Comparison of ENCODE assay signal across 1 cellular context in the genomic region with DNA sequence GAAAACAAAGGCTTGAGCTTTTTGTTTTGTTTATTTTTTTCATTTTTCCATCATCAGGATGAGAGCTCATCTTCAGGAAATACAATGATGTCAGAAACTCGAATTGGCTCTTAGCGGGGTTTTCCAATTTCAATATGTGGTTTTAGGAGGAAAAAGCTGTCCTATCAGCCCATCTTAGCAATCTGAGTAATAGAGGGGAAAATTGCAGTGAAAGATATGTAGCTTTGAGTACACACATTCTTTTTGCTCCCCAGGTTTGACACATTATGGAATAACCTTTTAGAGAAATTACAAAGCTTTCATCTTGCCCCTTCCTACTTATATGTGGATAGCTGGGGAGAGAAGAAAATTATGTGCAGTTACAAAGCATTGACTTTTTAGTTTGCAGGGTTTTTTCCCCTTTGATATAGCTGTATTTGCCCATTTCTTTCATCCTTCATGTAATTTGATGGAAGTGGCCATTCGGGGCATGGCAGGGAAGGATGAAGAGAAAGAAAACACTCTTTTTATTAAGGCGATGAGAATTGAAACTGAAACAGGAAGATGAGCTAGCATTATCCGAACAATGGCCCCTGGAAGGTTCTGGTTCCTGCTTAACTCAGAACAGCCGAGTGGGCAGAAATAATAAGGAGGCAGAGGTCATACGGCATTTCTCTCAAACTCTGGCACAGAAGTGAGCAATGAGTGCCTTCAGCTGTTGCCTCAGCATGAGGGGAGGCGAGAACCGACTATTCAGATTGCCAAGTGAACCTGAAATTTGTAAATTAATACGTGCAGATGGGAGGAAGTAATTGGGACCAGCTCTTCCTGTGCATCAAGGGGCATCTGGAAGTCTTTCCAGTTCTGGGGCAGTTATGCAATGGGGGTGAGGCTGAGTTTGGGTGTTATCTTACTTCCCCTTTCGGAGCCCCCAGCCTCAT.
TF ChIP-seq lines count a peak whose summit lies in the region.

No MANE protein-coding gene starts in this region.

TF ChIP-seq in HepG2, 621 proteins besides CTCF, POLR2A, EP300 and RAD21 (continued from another document):
- TF ChIP-seq, protein P1, sequence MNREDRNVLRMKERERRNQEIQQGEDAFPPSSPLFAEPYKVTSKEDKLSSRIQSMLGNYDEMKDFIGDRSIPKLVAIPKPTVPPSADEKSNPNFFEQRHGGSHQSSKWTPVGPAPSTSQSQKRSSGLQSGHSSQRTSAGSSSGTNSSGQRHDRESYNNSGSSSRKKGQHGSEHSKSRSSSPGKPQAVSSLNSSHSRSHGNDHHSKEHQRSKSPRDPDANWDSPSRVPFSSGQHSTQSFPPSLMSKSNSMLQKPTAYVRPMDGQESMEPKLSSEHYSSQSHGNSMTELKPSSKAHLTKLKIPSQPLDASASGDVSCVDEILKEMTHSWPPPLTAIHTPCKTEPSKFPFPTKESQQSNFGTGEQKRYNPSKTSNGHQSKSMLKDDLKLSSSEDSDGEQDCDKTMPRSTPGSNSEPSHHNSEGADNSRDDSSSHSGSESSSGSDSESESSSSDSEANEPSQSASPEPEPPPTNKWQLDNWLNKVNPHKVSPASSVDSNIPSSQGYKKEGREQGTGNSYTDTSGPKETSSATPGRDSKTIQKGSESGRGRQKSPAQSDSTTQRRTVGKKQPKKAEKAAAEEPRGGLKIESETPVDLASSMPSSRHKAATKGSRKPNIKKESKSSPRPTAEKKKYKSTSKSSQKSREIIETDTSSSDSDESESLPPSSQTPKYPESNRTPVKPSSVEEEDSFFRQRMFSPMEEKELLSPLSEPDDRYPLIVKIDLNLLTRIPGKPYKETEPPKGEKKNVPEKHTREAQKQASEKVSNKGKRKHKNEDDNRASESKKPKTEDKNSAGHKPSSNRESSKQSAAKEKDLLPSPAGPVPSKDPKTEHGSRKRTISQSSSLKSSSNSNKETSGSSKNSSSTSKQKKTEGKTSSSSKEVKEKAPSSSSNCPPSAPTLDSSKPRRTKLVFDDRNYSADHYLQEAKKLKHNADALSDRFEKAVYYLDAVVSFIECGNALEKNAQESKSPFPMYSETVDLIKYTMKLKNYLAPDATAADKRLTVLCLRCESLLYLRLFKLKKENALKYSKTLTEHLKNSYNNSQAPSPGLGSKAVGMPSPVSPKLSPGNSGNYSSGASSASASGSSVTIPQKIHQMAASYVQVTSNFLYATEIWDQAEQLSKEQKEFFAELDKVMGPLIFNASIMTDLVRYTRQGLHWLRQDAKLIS (CRISPR knock-in tag; IDR thresholded peaks at IDR 0.05), result no peak
- TF ChIP-seq NFE2 (CRISPR knock-in tag; IDR thresholded peaks at IDR 0.05) (no peak), REPIN1 (CRISPR knock-in tag; IDR thresholded peaks at IDR 0.05; ENCODE audit: borderline replicate concordance, low read depth) (no peak), SP4 (CRISPR knock-in tag; IDR thresholded peaks at IDR 0.05) (no peak), HDAC1 (CRISPR knock-in tag; IDR thresholded peaks at IDR 0.05) (no peak), ISL2 (CRISPR knock-in tag; IDR thresholded peaks at IDR 0.05) (no peak), KLF9 (CRISPR knock-in tag; IDR thresholded peaks at IDR 0.05; ENCODE audit: low read depth) (no peak), ZNF543 (CRISPR knock-in tag; IDR thresholded peaks at IDR 0.05) (no peak), ZMAT3 (CRISPR knock-in tag; conservative IDR thresholded peaks at IDR 0.05) (no peak), ZNF607 (CRISPR knock-in tag; IDR thresholded peaks at IDR 0.05; ENCODE audit: borderline replicate concordance) (no peak), JUND (CRISPR knock-in tag; IDR thresholded peaks at IDR 0.05) (no peak), EZH2 (conservative IDR thresholded peaks at IDR 0.05; ENCODE audit: low read depth, low read length) (no peak), ZNF615 (CRISPR knock-in tag; IDR thresholded peaks at IDR 0.05; ENCODE audit: borderline replicate concordance) (no peak), ZSCAN20 (CRISPR knock-in tag; IDR thresholded peaks at IDR 0.05; ENCODE audit: borderline replicate concordance) (no peak)
- TF ChIP-seq, protein P2, sequence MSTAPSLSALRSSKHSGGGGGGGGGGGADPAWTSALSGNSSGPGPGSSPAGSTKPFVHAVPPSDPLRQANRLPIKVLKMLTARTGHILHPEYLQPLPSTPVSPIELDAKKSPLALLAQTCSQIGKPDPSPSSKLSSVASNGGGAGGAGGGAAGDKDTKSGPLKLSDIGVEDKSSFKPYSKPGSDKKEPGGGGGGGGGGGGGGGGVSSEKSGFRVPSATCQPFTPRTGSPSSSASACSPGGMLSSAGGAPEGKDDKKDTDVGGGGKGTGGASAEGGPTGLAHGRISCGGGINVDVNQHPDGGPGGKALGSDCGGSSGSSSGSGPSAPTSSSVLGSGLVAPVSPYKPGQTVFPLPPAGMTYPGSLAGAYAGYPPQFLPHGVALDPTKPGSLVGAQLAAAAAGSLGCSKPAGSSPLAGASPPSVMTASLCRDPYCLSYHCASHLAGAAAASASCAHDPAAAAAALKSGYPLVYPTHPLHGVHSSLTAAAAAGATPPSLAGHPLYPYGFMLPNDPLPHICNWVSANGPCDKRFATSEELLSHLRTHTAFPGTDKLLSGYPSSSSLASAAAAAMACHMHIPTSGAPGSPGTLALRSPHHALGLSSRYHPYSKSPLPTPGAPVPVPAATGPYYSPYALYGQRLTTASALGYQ (CRISPR knock-in tag; IDR thresholded peaks at IDR 0.05), result no peak
- TF ChIP-seq, protein P3, sequence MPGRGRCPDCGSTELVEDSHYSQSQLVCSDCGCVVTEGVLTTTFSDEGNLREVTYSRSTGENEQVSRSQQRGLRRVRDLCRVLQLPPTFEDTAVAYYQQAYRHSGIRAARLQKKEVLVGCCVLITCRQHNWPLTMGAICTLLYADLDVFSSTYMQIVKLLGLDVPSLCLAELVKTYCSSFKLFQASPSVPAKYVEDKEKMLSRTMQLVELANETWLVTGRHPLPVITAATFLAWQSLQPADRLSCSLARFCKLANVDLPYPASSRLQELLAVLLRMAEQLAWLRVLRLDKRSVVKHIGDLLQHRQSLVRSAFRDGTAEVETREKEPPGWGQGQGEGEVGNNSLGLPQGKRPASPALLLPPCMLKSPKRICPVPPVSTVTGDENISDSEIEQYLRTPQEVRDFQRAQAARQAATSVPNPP (CRISPR knock-in tag; IDR thresholded peaks at IDR 0.05), result no peak
- TF ChIP-seq, protein P4, sequence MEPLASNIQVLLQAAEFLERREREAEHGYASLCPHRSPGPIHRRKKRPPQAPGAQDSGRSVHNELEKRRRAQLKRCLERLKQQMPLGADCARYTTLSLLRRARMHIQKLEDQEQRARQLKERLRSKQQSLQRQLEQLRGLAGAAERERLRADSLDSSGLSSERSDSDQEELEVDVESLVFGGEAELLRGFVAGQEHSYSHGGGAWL (CRISPR knock-in tag; IDR thresholded peaks at IDR 0.05), result no peak
